In the genomic region with DNA sequence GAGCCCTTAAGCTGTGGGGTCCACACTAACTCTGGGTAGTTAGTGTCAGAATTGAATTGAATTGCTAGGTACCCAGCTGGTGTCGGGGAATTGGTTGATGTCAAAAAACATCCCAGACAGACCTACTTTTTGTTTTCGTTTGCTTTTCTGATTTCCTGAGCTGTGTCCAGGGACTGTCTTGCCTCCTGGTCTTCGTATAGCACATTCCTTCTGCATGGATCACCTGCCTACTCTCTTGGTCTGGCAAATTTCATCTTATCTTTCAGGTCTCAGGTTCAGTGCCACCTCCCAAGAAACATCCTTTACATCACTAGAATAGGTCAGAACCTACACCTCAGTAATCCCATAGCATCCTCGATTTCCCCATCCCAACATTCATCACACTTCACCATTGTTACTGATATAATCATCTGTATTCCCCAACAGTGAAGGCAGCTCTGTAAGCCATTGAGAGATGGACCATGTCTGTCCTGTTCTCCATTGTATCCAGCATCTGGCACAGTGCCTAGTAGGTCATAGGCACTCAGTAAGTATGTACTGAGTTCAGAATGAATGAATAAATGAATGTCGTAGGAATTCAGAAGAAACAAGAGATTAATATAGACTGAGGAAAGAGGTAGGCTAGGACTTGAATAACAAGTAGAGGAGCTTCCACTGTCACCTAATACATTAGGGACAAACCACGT, we compare ENCODE assay signal across 13 cellular contexts.
"Had no signal": no experiment of that assay in that cellular context is flagged by ENCODE, and none has a peak within 500 bp of the region (broad histone marks: within the 10 kb centered on the region; RNA-seq: fewer than 3 reads in every experiment).

No MANE protein-coding gene starts in this region.

- H3K9me3 ChIP-seq: right atrium auricular region, SJCRH30, tibial nerve had no signal

- FAIRE-seq: keratinocyte, small intestine had no signal

- H3K4me3 Mint-ChIP-seq: activated naive CD8-positive, alpha-beta T cell treated with anti-CD3 and anti-CD28 coated beads, Interleukin-2, amount 50 U/mL, for 24 hours; activated T-cell treated with anti-CD3 and anti-CD28 coated beads, Interleukin-2, amount 50 U/mL, for 72 hours; central memory CD8-positive, alpha-beta T cell; naive B cell had no signal

- H3K27ac ChIP-seq: right atrium auricular region, SJCRH30, tibial nerve had no signal

- H3K27me3 ChIP-seq: right atrium auricular region, tibial nerve had no signal

- H3K27me3 Mint-ChIP-seq: activated naive CD8-positive, alpha-beta T cell treated with anti-CD3 and anti-CD28 coated beads, Interleukin-2, amount 50 U/mL, for 24 hours had no signal

- H3K4me1 ChIP-seq: right atrium auricular region, SJCRH30, tibial nerve had no signal

- DNase-seq: activated CD4-positive, alpha-beta T cell treated with anti-CD3 and anti-CD28 coated beads, Interleukin-2, amount 50 U/mL, for 48 hours; activated CD4-positive, CD25-positive, alpha-beta regulatory T cell treated with anti-CD3 and anti-CD28 coated beads, Interleukin-2, amount 50 U/mL, for 72 hours; activated naive CD4-positive, alpha-beta T cell; activated naive CD8-positive, alpha-beta T cell treated with anti-CD3 and anti-CD28 coated beads, Interleukin-2, amount 50 U/mL, for 24 hours; activated T-cell treated with anti-CD3 and anti-CD28 coated beads, Interleukin-2, amount 50 U/mL, for 72 hours; naive B cell; SJCRH30; small intestine; T-helper 9 cell had no signal

- H3K4me3 ChIP-seq: right atrium auricular region, SJCRH30, tibial nerve had no signal

- H3K36me3 ChIP-seq: right atrium auricular region, SJCRH30, tibial nerve had no signal

- H3K27ac Mint-ChIP-seq: activated naive CD8-positive, alpha-beta T cell treated with anti-CD3 and anti-CD28 coated beads, Interleukin-2, amount 50 U/mL, for 24 hours; activated T-cell treated with anti-CD3 and anti-CD28 coated beads, Interleukin-2, amount 50 U/mL, for 72 hours had no signal

- H3K4me1 Mint-ChIP-seq: activated naive CD8-positive, alpha-beta T cell treated with anti-CD3 and anti-CD28 coated beads, Interleukin-2, amount 50 U/mL, for 24 hours; central memory CD8-positive, alpha-beta T cell had no signal

- H3K36me3 Mint-ChIP-seq: naive B cell had no signal

- H3K9me3 Mint-ChIP-seq: activated naive CD8-positive, alpha-beta T cell treated with anti-CD3 and anti-CD28 coated beads, Interleukin-2, amount 50 U/mL, for 24 hours; central memory CD8-positive, alpha-beta T cell had no signal

- ATAC-seq: activated naive CD8-positive, alpha-beta T cell treated with anti-CD3 and anti-CD28 coated beads, Interleukin-2, amount 50 U/mL, for 24 hours; activated T-cell treated with anti-CD3 and anti-CD28 coated beads, Interleukin-2, amount 50 U/mL, for 72 hours had no signal
